In the genomic region with DNA sequence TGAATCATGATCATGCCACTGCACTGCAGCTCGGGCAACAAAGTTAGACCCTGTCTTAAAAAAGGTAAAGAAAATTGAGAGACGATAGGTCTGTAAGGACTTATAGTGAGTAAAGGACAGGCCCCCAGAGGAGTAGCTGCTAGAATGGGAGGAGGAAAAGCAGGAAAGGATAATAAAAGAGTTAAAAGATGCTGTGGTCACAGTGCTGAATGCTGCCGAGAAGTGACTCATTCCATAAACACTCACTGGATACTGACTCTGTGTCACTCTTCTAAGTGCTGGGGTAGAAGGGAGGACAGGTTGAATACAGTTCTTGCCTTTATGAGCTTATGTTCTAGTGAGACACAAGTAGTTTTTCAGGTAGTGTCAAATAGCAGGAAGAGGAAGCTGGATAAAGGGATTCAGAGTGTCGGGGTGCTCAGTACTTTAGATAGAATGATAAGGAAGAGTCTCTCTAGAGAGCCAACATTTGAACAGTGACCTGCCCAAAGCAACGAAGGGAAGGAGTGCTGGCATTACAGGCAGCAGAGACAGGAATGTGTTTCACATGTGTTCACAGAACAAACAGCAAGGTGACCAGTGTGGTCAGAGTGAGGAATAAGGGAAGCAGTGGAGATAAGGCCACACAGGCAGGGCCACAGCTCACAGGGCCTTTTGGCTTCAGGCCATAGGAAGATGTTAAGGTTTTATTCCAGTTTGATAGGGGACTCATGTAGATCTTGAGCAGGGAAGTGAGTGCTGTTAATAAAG, we compare ENCODE assay signal across 13 cellular contexts.
DNase-seq lines count a peak whose midpoint lies in the region; ATAC-seq and TF ChIP-seq lines count a peak whose summit lies in the region.
"Had no signal": no experiment of that assay in that cellular context is flagged by ENCODE, and none has a peak within 500 bp of the region (broad histone marks: within the 10 kb centered on the region; RNA-seq: fewer than 3 reads in every experiment).

No MANE protein-coding gene starts in this region.

- no peak overlapping the region for H3K4me2 ChIP-seq in hepatocyte

- H3K27ac ChIP-seq in hepatocyte, result peak overlapping the region; percentile 60
- H3K27ac ChIP-seq: gastrocnemius medialis had no signal

- 31% methylated on average over 5 of the region's 5 CpGs for WGBS in hepatocyte (ENCODE audit: low lambda C conversion rate, missing lambda C conversion rate)

- no peaks in the 10 kb centered on the region for H4K20me1 ChIP-seq in hepatocyte (ENCODE audit: insufficient read depth, poor library complexity, severe bottlenecking)

- peaks cover 6% of the 10 kb centered on the region for H3K4me1 Mint-ChIP-seq in type B pancreatic cell (ENCODE audit: unreplicated experiment)

- no peaks in the 10 kb centered on the region for H3K36me3 ChIP-seq in hepatocyte (replicated peaks; ENCODE audit: insufficient read depth, low read depth)
- H3K36me3 ChIP-seq: gastrocnemius medialis had no signal

- ATAC-seq in SK-N-SH treated with all-trans-retinoic acid at 6 μM for 48 hours, result peak; percentile 82
- ATAC-seq in GM21390 (IDR thresholded peaks at IDR 0.05; ENCODE audit: unreplicated experiment), result no peak
- no peak for ATAC-seq in GM19463 (IDR thresholded peaks at IDR 0.05; ENCODE audit: unreplicated experiment)
- ATAC-seq: activated T-cell treated with anti-CD3 and anti-CD28 coated beads, Interleukin-2, amount 50 U/mL, for 72 hours; gastrocnemius medialis had no signal

- peaks cover 5% of the 10 kb centered on the region for H3K4me1 ChIP-seq in hepatocyte (ENCODE audit: insufficient read depth)
- H3K4me1 ChIP-seq: gastrocnemius medialis had no signal

- H3K9me3 ChIP-seq in hepatocyte (ENCODE audit: low read depth), result no peaks in the 10 kb centered on the region
- H3K9me3 ChIP-seq: gastrocnemius medialis had no signal

- peaks cover 10% of the 10 kb centered on the region for H3K27me3 Mint-ChIP-seq in type B pancreatic cell

- H2AFZ ChIP-seq in hepatocyte, result no peak overlapping the region

- H3K27ac Mint-ChIP-seq in type B pancreatic cell, result peak overlapping the region; percentile 57
- H3K27ac Mint-ChIP-seq: activated T-cell treated with anti-CD3 and anti-CD28 coated beads, Interleukin-2, amount 50 U/mL, for 72 hours had no signal

- H3K27me3 ChIP-seq in hepatocyte, result no peaks in the 10 kb centered on the region
- H3K27me3 ChIP-seq: gastrocnemius medialis had no signal

- no peaks in the 10 kb centered on the region for H3K79me2 ChIP-seq in hepatocyte

- H3K4me3 ChIP-seq in hepatocyte, result no peak overlapping the region
- H3K4me3 ChIP-seq: gastrocnemius medialis had no signal

- H3K4me3 Mint-ChIP-seq in type B pancreatic cell, result no peak overlapping the region
- H3K4me3 Mint-ChIP-seq: activated T-cell treated with anti-CD3 and anti-CD28 coated beads, Interleukin-2, amount 50 U/mL, for 72 hours had no signal

- no peaks in the 10 kb centered on the region for H3K9me3 Mint-ChIP-seq in type B pancreatic cell

- TF ChIP-seq CTCF in hepatocyte (IDR thresholded peaks at IDR 0.05; ENCODE audit: poor library complexity), result no peak
- no peak for TF ChIP-seq CTCF in type B pancreatic cell (conservative IDR thresholded peaks at IDR 0.05)

- H3K36me3 Mint-ChIP-seq in type B pancreatic cell, result no peaks in the 10 kb centered on the region

- DNase-seq in HK-2 (ENCODE audit: unreplicated experiment) (peak; percentile 40), hepatocyte (ENCODE audit: low spot score) (peak; percentile 52), type B pancreatic cell (ENCODE audit: extremely low spot score, unreplicated experiment) (no peak)
- no peak for DNase-seq in activated CD8-positive, alpha-beta memory T cell treated with anti-CD3 and anti-CD28 coated beads for 24 hours
- DNase-seq: activated T-cell treated with anti-CD3 and anti-CD28 coated beads, Interleukin-2, amount 50 U/mL, for 72 hours; central memory CD4-positive, alpha-beta T cell; gastrocnemius medialis; HCEC 1CT; stimulated activated CD8-positive, alpha-beta memory T cell treated with anti-CD3 and anti-CD28 coated beads, Interleukin-4, amount 100 ng/mL, for 48 hours; T1000 had no signal

- H3K9me2 ChIP-seq in hepatocyte (replicated peaks; ENCODE audit: insufficient read depth), result no peaks in the 10 kb centered on the region

TF ChIP-seq in SK-N-SH treated with all-trans-retinoic acid at 6 μM for 48 hours, 23 proteins besides CTCF, POLR2A, EP300 and RAD21:
- TF ChIP-seq, protein P1, sequence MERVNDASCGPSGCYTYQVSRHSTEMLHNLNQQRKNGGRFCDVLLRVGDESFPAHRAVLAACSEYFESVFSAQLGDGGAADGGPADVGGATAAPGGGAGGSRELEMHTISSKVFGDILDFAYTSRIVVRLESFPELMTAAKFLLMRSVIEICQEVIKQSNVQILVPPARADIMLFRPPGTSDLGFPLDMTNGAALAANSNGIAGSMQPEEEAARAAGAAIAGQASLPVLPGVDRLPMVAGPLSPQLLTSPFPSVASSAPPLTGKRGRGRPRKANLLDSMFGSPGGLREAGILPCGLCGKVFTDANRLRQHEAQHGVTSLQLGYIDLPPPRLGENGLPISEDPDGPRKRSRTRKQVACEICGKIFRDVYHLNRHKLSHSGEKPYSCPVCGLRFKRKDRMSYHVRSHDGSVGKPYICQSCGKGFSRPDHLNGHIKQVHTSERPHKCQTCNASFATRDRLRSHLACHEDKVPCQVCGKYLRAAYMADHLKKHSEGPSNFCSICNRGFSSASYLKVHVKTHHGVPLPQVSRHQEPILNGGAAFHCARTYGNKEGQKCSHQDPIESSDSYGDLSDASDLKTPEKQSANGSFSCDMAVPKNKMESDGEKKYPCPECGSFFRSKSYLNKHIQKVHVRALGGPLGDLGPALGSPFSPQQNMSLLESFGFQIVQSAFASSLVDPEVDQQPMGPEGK (CRISPR knock-in tag; IDR thresholded peaks at IDR 0.05; ENCODE audit: borderline replicate concordance), result no peak
- no peak for TF ChIP-seq ZNF565 (CRISPR knock-in tag; conservative IDR thresholded peaks at IDR 0.05; ENCODE audit: low read depth)
- TF ChIP-seq, protein P2, sequence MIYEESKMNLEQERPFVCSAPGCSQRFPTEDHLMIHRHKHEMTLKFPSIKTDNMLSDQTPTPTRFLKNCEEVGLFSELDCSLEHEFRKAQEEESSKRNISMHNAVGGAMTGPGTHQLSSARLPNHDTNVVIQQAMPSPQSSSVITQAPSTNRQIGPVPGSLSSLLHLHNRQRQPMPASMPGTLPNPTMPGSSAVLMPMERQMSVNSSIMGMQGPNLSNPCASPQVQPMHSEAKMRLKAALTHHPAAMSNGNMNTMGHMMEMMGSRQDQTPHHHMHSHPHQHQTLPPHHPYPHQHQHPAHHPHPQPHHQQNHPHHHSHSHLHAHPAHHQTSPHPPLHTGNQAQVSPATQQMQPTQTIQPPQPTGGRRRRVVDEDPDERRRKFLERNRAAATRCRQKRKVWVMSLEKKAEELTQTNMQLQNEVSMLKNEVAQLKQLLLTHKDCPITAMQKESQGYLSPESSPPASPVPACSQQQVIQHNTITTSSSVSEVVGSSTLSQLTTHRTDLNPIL (CRISPR knock-in tag; IDR thresholded peaks at IDR 0.05; ENCODE audit: low read depth), result no peak

Comparison
In these comparisons a context has a peak if more than half of its experiments do, and no peak if none do; other contexts are left out.
1. DNase-seq: peak in HK-2 (single experiment) and hepatocyte (single experiment); none in type B pancreatic cell (single experiment) and activated CD8-positive, alpha-beta memory T cell treated with anti-CD3 and anti-CD28 coated beads for 24 hours (single experiment).